In genomic region chr10:121036431-121036830, GRCh38 we compare ENCODE assay signal across 1 cellular context.
TF ChIP-seq lines count a peak whose summit lies in the region.

No MANE protein-coding gene starts in this region.

TF ChIP-seq in HEK293, 187 proteins besides CTCF, POLR2A, EP300 and RAD21 (continued from another document):
- TF ChIP-seq, protein P1, sequence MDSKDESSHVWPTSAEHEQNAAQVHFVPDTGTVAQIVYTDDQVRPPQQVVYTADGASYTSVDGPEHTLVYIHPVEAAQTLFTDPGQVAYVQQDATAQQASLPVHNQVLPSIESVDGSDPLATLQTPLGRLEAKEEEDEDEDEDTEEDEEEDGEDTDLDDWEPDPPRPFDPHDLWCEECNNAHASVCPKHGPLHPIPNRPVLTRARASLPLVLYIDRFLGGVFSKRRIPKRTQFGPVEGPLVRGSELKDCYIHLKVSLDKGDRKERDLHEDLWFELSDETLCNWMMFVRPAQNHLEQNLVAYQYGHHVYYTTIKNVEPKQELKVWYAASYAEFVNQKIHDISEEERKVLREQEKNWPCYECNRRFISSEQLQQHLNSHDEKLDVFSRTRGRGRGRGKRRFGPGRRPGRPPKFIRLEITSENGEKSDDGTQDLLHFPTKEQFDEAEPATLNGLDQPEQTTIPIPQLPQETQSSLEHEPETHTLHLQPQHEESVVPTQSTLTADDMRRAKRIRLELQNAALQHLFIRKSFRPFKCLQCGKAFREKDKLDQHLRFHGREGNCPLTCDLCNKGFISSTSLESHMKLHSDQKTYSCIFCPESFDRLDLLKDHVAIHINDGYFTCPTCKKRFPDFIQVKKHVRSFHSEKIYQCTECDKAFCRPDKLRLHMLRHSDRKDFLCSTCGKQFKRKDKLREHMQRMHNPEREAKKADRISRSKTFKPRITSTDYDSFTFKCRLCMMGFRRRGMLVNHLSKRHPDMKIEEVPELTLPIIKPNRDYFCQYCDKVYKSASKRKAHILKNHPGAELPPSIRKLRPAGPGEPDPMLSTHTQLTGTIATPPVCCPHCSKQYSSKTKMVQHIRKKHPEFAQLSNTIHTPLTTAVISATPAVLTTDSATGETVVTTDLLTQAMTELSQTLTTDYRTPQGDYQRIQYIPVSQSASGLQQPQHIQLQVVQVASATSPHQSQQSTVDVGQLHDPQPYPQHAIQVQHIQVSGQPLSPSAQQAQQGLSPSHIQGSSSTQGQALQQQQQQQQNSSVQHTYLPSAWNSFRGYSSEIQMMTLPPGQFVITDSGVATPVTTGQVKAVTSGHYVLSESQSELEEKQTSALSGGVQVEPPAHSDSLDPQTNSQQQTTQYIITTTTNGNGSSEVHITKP (tag by site-specific recombination; IDR thresholded peaks at IDR 0.05), result peak; percentile 75
- TF ChIP-seq ATF2 (tag by site-specific recombination; IDR thresholded peaks at IDR 0.05; ENCODE audit: low read depth) (peak; percentile 57), ZNF221 (tag by site-specific recombination; IDR thresholded peaks at IDR 0.05; ENCODE audit: borderline replicate concordance) (no peak), ZNF292 (tag by site-specific recombination; IDR thresholded peaks at IDR 0.05; ENCODE audit: borderline replicate concordance, low read depth) (no peak), SP3 (tag by site-specific recombination; IDR thresholded peaks at IDR 0.05) (no peak), KLF9 (tag by site-specific recombination; IDR thresholded peaks at IDR 0.05; ENCODE audit: low read depth) (no peak), BCL11B (tag by site-specific recombination; IDR thresholded peaks at IDR 0.05; ENCODE audit: low read depth) (no peak), ZNF433 (tag by site-specific recombination; IDR thresholded peaks at IDR 0.05; ENCODE audit: low read depth) (no peak), ZNF768 (tag by site-specific recombination; IDR thresholded peaks at IDR 0.05) (no peak), GFI1B (tag by site-specific recombination; IDR thresholded peaks at IDR 0.05) (no peak), PRDM6 (tag by site-specific recombination; IDR thresholded peaks at IDR 0.05) (no peak), WT1 (tag by site-specific recombination; IDR thresholded peaks at IDR 0.05) (no peak), ZNF560 (tag by site-specific recombination; IDR thresholded peaks at IDR 0.05; ENCODE audit: borderline replicate concordance) (no peak), ZNF623 (tag by site-specific recombination; IDR thresholded peaks at IDR 0.05) (no peak), ZNF529 (tag by site-specific recombination; IDR thresholded peaks at IDR 0.05; ENCODE audit: insufficient replicate concordance) (no peak), ZBTB1 (tag by site-specific recombination; IDR thresholded peaks at IDR 0.05) (no peak), ZBTB20 (tag by site-specific recombination; IDR thresholded peaks at IDR 0.05) (no peak), ZNF394 (tag by site-specific recombination; IDR thresholded peaks at IDR 0.05; ENCODE audit: borderline replicate concordance) (no peak), ZNF555 (tag by site-specific recombination; conservative IDR thresholded peaks at IDR 0.05) (no peak), ZNF629 (tag by site-specific recombination; IDR thresholded peaks at IDR 0.05) (no peak), GLIS2 (tag by site-specific recombination; IDR thresholded peaks at IDR 0.05) (no peak)
